ENCODE assay signal across 19 cellular contexts in the genomic region with DNA sequence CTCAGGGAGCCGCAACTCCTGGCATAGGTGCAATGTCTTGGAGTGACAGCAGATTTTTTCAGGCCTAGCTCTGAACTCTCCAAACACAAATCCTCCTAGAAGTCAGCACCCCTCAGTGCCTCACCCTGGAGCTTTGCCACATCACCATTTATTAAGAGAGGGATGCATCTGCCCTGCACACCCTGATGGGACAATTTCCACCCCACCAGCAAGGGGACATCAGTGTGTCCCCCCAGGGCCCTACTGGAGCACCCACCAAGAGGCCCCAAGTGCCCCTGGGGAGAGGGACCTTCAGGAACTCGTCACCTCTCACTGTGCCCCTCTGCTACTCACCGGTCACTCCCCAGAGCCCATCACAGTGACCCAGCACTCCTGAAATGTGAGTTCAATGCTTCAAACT.
DNase-seq lines count a peak whose midpoint lies in the region; ATAC-seq lines count a peak whose summit lies in the region.
"Had no signal": no experiment of that assay in that cellular context is flagged by ENCODE, and none has a peak within 500 bp of the region (broad histone marks: within the 10 kb centered on the region; RNA-seq: fewer than 3 reads in every experiment).

No MANE protein-coding gene starts in this region.

- no peak overlapping the region for H3K4me3 Mint-ChIP-seq in activated CD4-positive, alpha-beta memory T cell treated with anti-CD3 and anti-CD28 coated beads, Interleukin-2, amount 10 ng/mL, durations not matched to agents 7 days and 5 days
- no peak overlapping the region for H3K4me3 Mint-ChIP-seq in activated CD4-positive, alpha-beta memory T cell treated with anti-CD3 and anti-CD28 coated beads for 36 hours
- H3K4me3 Mint-ChIP-seq: B cell, IgD-negative memory B cell had no signal

- peak; percentile 11 for DNase-seq in activated CD4-positive, alpha-beta memory T cell treated with anti-CD3 and anti-CD28 coated beads, Interleukin-2, amount 10 ng/mL, durations not matched to agents 7 days and 5 days
- DNase-seq in activated CD4-positive, alpha-beta memory T cell treated with anti-CD3 and anti-CD28 coated beads for 36 hours: no peak
- DNase-seq in NT2/D1 (ENCODE audit: low read depth, low spot score) (no peak), islet precursor cell (peak; percentile 19), sciatic nerve (ENCODE audit: low spot score) (peak; percentile 48), KBM-7 (no peak), dermis blood vessel endothelial cell (no peak)
- DNase-seq: DMS79 treated with DMSO at 0.1 percent for 48 hours, MM.1S, NCI-H1092, NCI-H1436 treated with DMSO at 0.1 percent for 48 hours, NCI-H2029 treated with DMSO at 0.1 percent for 48 hours, NCI-H2171 treated with DMSO at 0.1 percent for 48 hours, NCI-H446 treated with DMSO at 0.1 percent for 48 hours had no signal

- peaks cover 2% of the 10 kb centered on the region for H3K4me1 Mint-ChIP-seq in activated CD4-positive, alpha-beta memory T cell treated with anti-CD3 and anti-CD28 coated beads, Interleukin-2, amount 10 ng/mL, durations not matched to agents 7 days and 5 days
- peaks cover 3% of the 10 kb centered on the region for H3K4me1 Mint-ChIP-seq in activated CD4-positive, alpha-beta memory T cell treated with anti-CD3 and anti-CD28 coated beads for 36 hours (ENCODE audit: low read depth)

- peaks cover 9% of the 10 kb centered on the region for H3K36me3 Mint-ChIP-seq in activated CD4-positive, alpha-beta memory T cell treated with anti-CD3 and anti-CD28 coated beads, Interleukin-2, amount 10 ng/mL, durations not matched to agents 7 days and 5 days (ENCODE audit: low read depth)
- peaks cover 6% of the 10 kb centered on the region for H3K36me3 Mint-ChIP-seq in activated CD4-positive, alpha-beta memory T cell treated with anti-CD3 and anti-CD28 coated beads for 36 hours
- H3K36me3 Mint-ChIP-seq: IgD-negative memory B cell had no signal

- H3K9me3 Mint-ChIP-seq in activated CD4-positive, alpha-beta memory T cell treated with anti-CD3 and anti-CD28 coated beads, Interleukin-2, amount 10 ng/mL, durations not matched to agents 7 days and 5 days: peaks cover 13% of the 10 kb centered on the region
- H3K9me3 Mint-ChIP-seq in activated CD4-positive, alpha-beta memory T cell treated with anti-CD3 and anti-CD28 coated beads for 36 hours: peaks cover 14% of the 10 kb centered on the region

- H3K36me3 ChIP-seq in NT2/D1 (ENCODE audit: insufficient read depth, insufficient read length, low read length): no peaks in the 10 kb centered on the region
- H3K36me3 ChIP-seq: HAP-1, Peyer's patch had no signal

- H3K27me3 ChIP-seq in NT2/D1 (ENCODE audit: insufficient read depth, insufficient read length): no peaks in the 10 kb centered on the region
- H3K27me3 ChIP-seq: Peyer's patch had no signal

- in situ Hi-C loops in KBM-7 (cut with MboI; ENCODE audit: low pct_unique_long_range_greater_than_20kb, low sequenced_read_pairs): no loop called here

- CTCF ChIA-PET in activated CD4-positive, alpha-beta memory T cell treated with anti-CD3 and anti-CD28 coated beads, Interleukin-2, amount 10 ng/mL, durations not matched to agents 7 days and 5 days (lab: Charles Lee): interaction anchor here (1.6 kb wide), 1 partner anchor 54 kb away, joined by 4 read pairs; no protein-coding TSS in a partner anchor
- CTCF ChIA-PET in activated CD4-positive, alpha-beta memory T cell treated with anti-CD3 and anti-CD28 coated beads for 36 hours (lab: Charles Lee): interaction anchor here (0.6 kb wide), 1 partner anchor 38 kb away, joined by 3 read pairs; no protein-coding TSS in a partner anchor

- peaks cover 12% of the 10 kb centered on the region for H3K27me3 Mint-ChIP-seq in activated CD4-positive, alpha-beta memory T cell treated with anti-CD3 and anti-CD28 coated beads, Interleukin-2, amount 10 ng/mL, durations not matched to agents 7 days and 5 days
- peaks cover 4% of the 10 kb centered on the region for H3K27me3 Mint-ChIP-seq in activated CD4-positive, alpha-beta memory T cell treated with anti-CD3 and anti-CD28 coated beads for 36 hours

- ATAC-seq in sciatic nerve: no peak
- no peak for ATAC-seq in HG03469 (IDR thresholded peaks at IDR 0.05; ENCODE audit: unreplicated experiment)

- intact Hi-C loops in activated CD4-positive, alpha-beta memory T cell treated with anti-CD3 and anti-CD28 coated beads for 36 hours (cut with micrococcal nuclease): loop anchor here (5.0 to 10.0 kb wide), 2 partner anchors 616 to 843 kb away; no protein-coding TSS in a partner anchor
- intact Hi-C loops in sciatic nerve (cut with DNase I): no loop called here

- H3K9me3 ChIP-seq in NT2/D1 (ENCODE audit: insufficient read depth, low read length): peaks cover 20% of the 10 kb centered on the region

- POLR2A ChIA-PET in activated CD4-positive, alpha-beta memory T cell treated with anti-CD3 and anti-CD28 coated beads, Interleukin-2, amount 10 ng/mL, durations not matched to agents 7 days and 5 days (lab: Charles Lee): no interaction called here
- POLR2A ChIA-PET in activated CD4-positive, alpha-beta memory T cell treated with anti-CD3 and anti-CD28 coated beads for 36 hours (lab: Charles Lee): no interaction called here

- no peak overlapping the region for H3K4me3 ChIP-seq in NT2/D1 (ENCODE audit: insufficient read length, low read depth)
- H3K4me3 ChIP-seq: HAP-1, Peyer's patch had no signal

- peak overlapping the region; percentile 4 for H3K9ac ChIP-seq in NT2/D1 (ENCODE audit: insufficient read length, low read depth)

- no peak overlapping the region for H3K27ac Mint-ChIP-seq in activated CD4-positive, alpha-beta memory T cell treated with anti-CD3 and anti-CD28 coated beads, Interleukin-2, amount 10 ng/mL, durations not matched to agents 7 days and 5 days
- H3K27ac Mint-ChIP-seq in activated CD4-positive, alpha-beta memory T cell treated with anti-CD3 and anti-CD28 coated beads for 36 hours: no peak overlapping the region
- H3K27ac Mint-ChIP-seq: B cell had no signal

- peaks cover 10% of the 10 kb centered on the region for H3K4me1 ChIP-seq in NT2/D1 (ENCODE audit: insufficient read depth, insufficient read length)
- H3K4me1 ChIP-seq: HAP-1, Peyer's patch had no signal

Comparison
In these comparisons a context has a peak if more than half of its experiments do, and no peak if none do; other contexts are left out.
1. DNase-seq: peak in activated CD4-positive, alpha-beta memory T cell treated with anti-CD3 and anti-CD28 coated beads, Interleukin-2, amount 10 ng/mL, durations not matched to agents 7 days and 5 days (single experiment), islet precursor cell (single experiment) and sciatic nerve (single experiment); none in activated CD4-positive, alpha-beta memory T cell treated with anti-CD3 and anti-CD28 coated beads for 36 hours (single experiment), NT2/D1 (single experiment), KBM-7 (single experiment) and dermis blood vessel endothelial cell (single experiment).